Comparison of ENCODE assay signal across 10 cellular contexts in the genomic region with DNA sequence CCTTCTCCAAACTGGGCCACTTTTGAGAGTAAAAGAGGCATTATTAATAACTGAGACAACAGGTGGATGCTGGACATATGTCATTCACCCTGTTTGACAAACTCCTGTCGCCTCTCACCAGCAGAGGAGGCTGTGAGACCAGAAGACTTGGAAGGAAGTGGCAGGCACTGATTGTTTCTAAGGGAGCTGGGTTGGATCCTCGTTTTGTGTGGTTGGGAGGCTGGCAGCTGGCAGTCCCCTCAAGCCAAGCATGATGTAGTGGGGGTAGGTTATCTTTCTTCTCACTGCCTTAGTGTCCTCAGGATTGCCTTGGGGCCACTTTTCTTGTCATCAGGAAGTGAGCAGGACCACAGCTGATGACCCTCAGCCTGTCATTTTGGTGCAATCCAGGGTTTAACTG.
A peak's percentile ranks its signal among the peaks of the same experiment; 100 is the strongest.
DNase-seq lines count a peak whose midpoint lies in the region; ATAC-seq and TF ChIP-seq lines count a peak whose summit lies in the region.
"Had no signal": no experiment of that assay in that cellular context is flagged by ENCODE, and none has a peak within 500 bp of the region (broad histone marks: within the 10 kb centered on the region; RNA-seq: fewer than 3 reads in every experiment).

No MANE protein-coding gene starts in this region.

- H3K4me3 ChIP-seq in fibroblast of lung (replicated peaks in 1 of 4; ENCODE audit: control extremely low read depth in 1 of 4, insufficient read depth in 1 of 4, low read depth in 3 of 4, low read length in 4 of 4): no peak overlapping the region
- no peak overlapping the region for H3K4me3 ChIP-seq in smooth muscle cell
- H3K4me3 ChIP-seq in OCI-LY7 (ENCODE audit: low read depth, low read length, poor library complexity, severe bottlenecking): no peak overlapping the region

- DNase-seq in SIG-M5 treated with dmso at 0.1 percent for 504 hours (lab: John Stamatoyannopoulos, UW; ENCODE audit: unreplicated experiment) (peak; percentile 32), SIG-M5 (lab: John Stamatoyannopoulos, UW) (no peak), NCI-H446 treated with DMSO at 0.1 percent for 48 hours (lab: John Stamatoyannopoulos, UW) (peak; percentile 7), fibroblast of lung (ENCODE audit: low read depth in 2 of 2) (peak; percentile 15 to 24), smooth muscle cell (lab: John Stamatoyannopoulos, UW; ENCODE audit: unreplicated experiment) (no peak), NCI-H526 treated with DMSO at 0.1 percent for 48 hours (lab: John Stamatoyannopoulos, UW) (no peak), OCI-LY7 (ENCODE audit: low spot score) (no peak)
- DNase-seq: activated naive CD8-positive, alpha-beta T cell treated with anti-CD3 and anti-CD28 coated beads, Interleukin-2, amount 50 U/mL, for 24 hours; NCI-H1694 treated with DMSO at 0.1 percent for 48 hours had no signal

- no peaks in the 10 kb centered on the region for H3K9me2 ChIP-seq in OCI-LY7 (ENCODE audit: insufficient read depth, low read length)

- H3K79me2 ChIP-seq in fibroblast of lung (ENCODE audit: control insufficient read depth, insufficient read depth, low read length) (no peaks in the 10 kb centered on the region), smooth muscle cell (ENCODE audit: low read depth) (no peaks in the 10 kb centered on the region), OCI-LY7 (ENCODE audit: insufficient read depth, low read depth, low read length) (no peaks in the 10 kb centered on the region)

- H3K27me3 ChIP-seq in fibroblast of lung (ENCODE audit: control insufficient read depth, insufficient read depth, low read length) (no peaks in the 10 kb centered on the region), smooth muscle cell (ENCODE audit: low read depth) (no peaks in the 10 kb centered on the region)

- H3K36me3 ChIP-seq in fibroblast of lung (ENCODE audit: control insufficient read depth, insufficient read depth, low read length) (no peaks in the 10 kb centered on the region), smooth muscle cell (ENCODE audit: low read depth) (no peaks in the 10 kb centered on the region), OCI-LY7 (ENCODE audit: insufficient read depth, low read length) (no peaks in the 10 kb centered on the region)

- no peak for ATAC-seq in GM19035 (IDR thresholded peaks at IDR 0.05; ENCODE audit: unreplicated experiment)
- ATAC-seq: activated naive CD8-positive, alpha-beta T cell treated with anti-CD3 and anti-CD28 coated beads, Interleukin-2, amount 50 U/mL, for 24 hours had no signal

- no TSS peak for BruUV-seq in OCI-LY7 (replicated peaks; lab: Mats Ljungman, UMichigan)

- H3K4me1 ChIP-seq in fibroblast of lung (ENCODE audit: control insufficient read depth, extremely low read depth, insufficient read depth, low read length) (peaks cover 22% of the 10 kb centered on the region), smooth muscle cell (ENCODE audit: low read depth) (peaks cover 20% of the 10 kb centered on the region), OCI-LY7 (ENCODE audit: insufficient read depth, low read length, poor library complexity, severe bottlenecking) (no peaks in the 10 kb centered on the region)

- intact Hi-C loops in OCI-LY7 (cut with micrococcal nuclease; ENCODE audit: unreplicated experiment): no loop called here

- H3K9me3 ChIP-seq in fibroblast of lung (ENCODE audit: control insufficient read depth, insufficient read depth, low read depth, low read length): no peaks in the 10 kb centered on the region
- H3K9me3 ChIP-seq in smooth muscle cell (replicated peaks; ENCODE audit: low read depth): no peaks in the 10 kb centered on the region
- no peaks in the 10 kb centered on the region for H3K9me3 ChIP-seq in OCI-LY7 (ENCODE audit: low read length)

- CTCF ChIA-PET in OCI-LY7 (lab: Charles Lee; ENCODE audit: unreplicated experiment): no interaction called here

- H3K9ac ChIP-seq in fibroblast of lung (ENCODE audit: insufficient read depth, low read length): no peak overlapping the region
- H3K9ac ChIP-seq in smooth muscle cell (ENCODE audit: low read depth): no peak overlapping the region

- H4K20me1 ChIP-seq in fibroblast of lung (ENCODE audit: control insufficient read depth, extremely low read depth, insufficient read depth, low read length): no peaks in the 10 kb centered on the region
- no peaks in the 10 kb centered on the region for H4K20me1 ChIP-seq in smooth muscle cell (ENCODE audit: low read depth)
- H4K20me1 ChIP-seq in OCI-LY7 (ENCODE audit: insufficient read depth, low read length): no peaks in the 10 kb centered on the region

- no peak overlapping the region for H2AFZ ChIP-seq in fibroblast of lung (ENCODE audit: low read length)
- peak overlapping the region; percentile 9 for H2AFZ ChIP-seq in smooth muscle cell (ENCODE audit: low read depth)
- no peak overlapping the region for H2AFZ ChIP-seq in OCI-LY7 (ENCODE audit: low read length)

- 33% methylated on average over 2 of the region's 2 CpGs for WGBS in smooth muscle cell (ENCODE audit: low lambda C conversion rate)

- H3K27ac ChIP-seq in fibroblast of lung (ENCODE audit: insufficient read depth, low read length) (no peak overlapping the region), smooth muscle cell (ENCODE audit: low read depth) (peak overlapping the region; percentile 87), OCI-LY7 (ENCODE audit: low read depth, low read length, poor library complexity, severe bottlenecking) (no peak overlapping the region)

- H3K4me2 ChIP-seq in fibroblast of lung (ENCODE audit: extremely low read depth, insufficient read depth, low read length) (no peak overlapping the region), smooth muscle cell (peak overlapping the region; percentile 67), OCI-LY7 (ENCODE audit: low read length) (no peak overlapping the region)

- TF ChIP-seq CTCF in fibroblast of lung (conservative IDR thresholded peaks at IDR 0.05 in 1 of 2, IDR thresholded peaks at IDR 0.05 in 1 of 2; ENCODE audit: low read depth in 1 of 2, low read length in 2 of 2) (peak; percentile 24 to 37), smooth muscle cell (IDR thresholded peaks at IDR 0.05; ENCODE audit: borderline replicate concordance, insufficient read depth, poor library complexity, severe bottlenecking) (peak; percentile 45), OCI-LY7 (conservative IDR thresholded peaks at IDR 0.05; ENCODE audit: low read length) (no peak)

- no peaks in the 10 kb centered on the region for H3F3A ChIP-seq in smooth muscle cell (ENCODE audit: low read depth)

- POLR2A ChIA-PET in OCI-LY7 (lab: Charles Lee): interaction anchor here (0.6 kb wide), 1 partner anchor 274 kb away, joined by 4 read pairs; no protein-coding TSS in a partner anchor

Comparison
In these comparisons a context has a peak if more than half of its experiments do, and no peak if none do; other contexts are left out.
1. DNase-seq: peak in SIG-M5 treated with dmso at 0.1 percent for 504 hours (single experiment), NCI-H446 treated with DMSO at 0.1 percent for 48 hours (single experiment) and fibroblast of lung (2 of 2); none in SIG-M5 (single experiment), smooth muscle cell (single experiment), NCI-H526 treated with DMSO at 0.1 percent for 48 hours (single experiment) and OCI-LY7 (single experiment).